ENCODE assay signal across 19 cellular contexts in genomic region chr14:65354715-65355114, GRCh38. TPM values are rescaled to one million over a fixed set of nuclear protein-coding genes. Genes with fewer than 3 reads are reported as not detected.
A peak's percentile ranks its signal among the peaks of the same experiment; 100 is the strongest.
DNase-seq lines count a peak whose midpoint lies in the region; ATAC-seq, FAIRE-seq and TF ChIP-seq lines count a peak whose summit lies in the region.
"Had no signal": no experiment of that assay in that cellular context is flagged by ENCODE, and none has a peak within 500 bp of the region (broad histone marks: within the 10 kb centered on the region; RNA-seq: fewer than 3 reads in every experiment).

No MANE protein-coding gene starts in this region.

- no peaks in the 10 kb centered on the region for H3K9me3 Mint-ChIP-seq in activated naive CD8-positive, alpha-beta T cell treated with anti-CD3 and anti-CD28 coated beads, Interleukin-2, amount 10 ng/mL, durations not matched to agents 7 days and 5 days
- no peaks in the 10 kb centered on the region for H3K9me3 Mint-ChIP-seq in activated naive CD8-positive, alpha-beta T cell treated with anti-CD3 and anti-CD28 coated beads, Interleukin-2, amount 50 U/mL, for 24 hours
- no peaks in the 10 kb centered on the region for H3K9me3 Mint-ChIP-seq in activated T-helper 17 cell treated with anti-CD3 and anti-CD28 coated beads, Interleukin-2, amount 50 U/mL, for 72 hours
- H3K9me3 Mint-ChIP-seq: activated naive CD4-positive, alpha-beta T cell treated with anti-CD3 and anti-CD28 coated beads, Interleukin-2, amount 50 U/mL, for 72 hours; naive B cell had no signal

- no peaks in the 10 kb centered on the region for H3K36me3 ChIP-seq in GM12878 (ENCODE audit: control insufficient read depth in 2 of 2, insufficient read depth in 2 of 2, low read length in 1 of 2)
- no peaks in the 10 kb centered on the region for H3K36me3 ChIP-seq in stomach
- H3K36me3 ChIP-seq: brain microvascular endothelial cell, thoracic aorta had no signal

- no peak for ATAC-seq in activated naive CD8-positive, alpha-beta T cell treated with anti-CD3 and anti-CD28 coated beads, Interleukin-2, amount 10 ng/mL, durations not matched to agents 7 days and 5 days (ENCODE audit: low read depth)
- ATAC-seq in activated naive CD8-positive, alpha-beta T cell treated with anti-CD3 and anti-CD28 coated beads, Interleukin-2, amount 50 U/mL, for 24 hours: no peak
- ATAC-seq in GM12878 (no peak), left colon (peak; percentile 34), HG03139 (IDR thresholded peaks at IDR 0.05; ENCODE audit: unreplicated experiment) (no peak)
- no peak for ATAC-seq in activated T-helper 17 cell treated with anti-CD3 and anti-CD28 coated beads, Interleukin-2, amount 50 U/mL, for 72 hours (replicated peaks)
- ATAC-seq: activated naive CD4-positive, alpha-beta T cell treated with anti-CD3 and anti-CD28 coated beads, Interleukin-2, amount 50 U/mL, for 72 hours had no signal

- POLR2A ChIA-PET in activated naive CD8-positive, alpha-beta T cell treated with anti-CD3 and anti-CD28 coated beads, Interleukin-2, amount 10 ng/mL, durations not matched to agents 7 days and 5 days (lab: Charles Lee): interaction anchor here (0.8 kb wide), 1 partner anchor 11 kb away, joined by 7 read pairs; no protein-coding TSS in a partner anchor
- POLR2A ChIA-PET in GM12878 (lab: Charles Lee): interaction anchor here (0.6 to 4.0 kb wide), 4 partner anchors 20 to 37 kb away, joined by 3 to 29 read pairs (median 4); no protein-coding TSS in a partner anchor

- TF ChIP-seq RAD21 in GM12878 (IDR thresholded peaks at IDR 0.05; ENCODE audit: insufficient read depth, low read depth, low read length): no peak

- intact Hi-C loops in GM12878 (cut with micrococcal nuclease; ENCODE audit: unreplicated experiment) (loop anchor here (1.0 to 5.0 kb wide), 4 partner anchors 36 to 187 kb away; no protein-coding TSS in a partner anchor), left colon (cut with DNase I, micrococcal nuclease) (no loop called here), stomach (cut with DNase I; ENCODE audit: low total_unique reads) (no loop called here)

- no peak for DNase-seq in activated naive CD8-positive, alpha-beta T cell treated with anti-CD3 and anti-CD28 coated beads, Interleukin-2, amount 10 ng/mL, durations not matched to agents 7 days and 5 days
- DNase-seq in activated naive CD8-positive, alpha-beta T cell treated with anti-CD3 and anti-CD28 coated beads, Interleukin-2, amount 50 U/mL, for 24 hours: no peak
- no peak for DNase-seq in GM12878 (ENCODE audit: low read depth, low spot score)
- no peak for DNase-seq in left colon
- peak; percentile 83 for DNase-seq in stomach
- no peak for DNase-seq in NCI-H146 treated with DMSO at 0.1 percent for 48 hours (lab: John Stamatoyannopoulos, UW; ENCODE audit: unreplicated experiment)
- DNase-seq: activated CD4-positive, alpha-beta T cell treated with anti-CD3 and anti-CD28 coated beads, Interleukin-2, amount 50 U/mL, for 4 hours; brain microvascular endothelial cell; dermis blood vessel endothelial cell; DMS 273 treated with DMSO at 0.1 percent for 48 hours; naive B cell; NCI-H1417 treated with DMSO at 0.1 percent for 48 hours; NCI-H748 treated with DMSO at 0.1 percent for 48 hours had no signal

- SMC1A ChIA-PET in GM12878 (lab: Charles Lee; ENCODE audit: uncharacterized antibody, unreplicated experiment): interaction anchor here (0.7 to 11.3 kb wide), 18 partner anchors 12 to 186 kb away, joined by 3 to 135 read pairs (median 4); no protein-coding TSS in a partner anchor

- H3K9me3 ChIP-seq in GM12878 (replicated peaks; ENCODE audit: control insufficient read depth, insufficient read depth, low read length) (no peaks in the 10 kb centered on the region; the same call in 2 of the 3 replicates), stomach (no peaks in the 10 kb centered on the region)
- H3K9me3 ChIP-seq: thoracic aorta had no signal

- TF ChIP-seq POLR2A in GM12878 (IDR thresholded peaks at IDR 0.05; ENCODE audit: low read depth, low read length): no peak
- no peak for TF ChIP-seq POLR2A in stomach (IDR thresholded peaks at IDR 0.05)

- H3K4me2 ChIP-seq in GM12878 (ENCODE audit: control insufficient read depth, insufficient read depth): no peak overlapping the region; the same call in 1 of the 2 replicates

- H3K36me3 Mint-ChIP-seq in activated naive CD8-positive, alpha-beta T cell treated with anti-CD3 and anti-CD28 coated beads, Interleukin-2, amount 10 ng/mL, durations not matched to agents 7 days and 5 days: peaks cover 40% of the 10 kb centered on the region
- H3K36me3 Mint-ChIP-seq in activated naive CD8-positive, alpha-beta T cell treated with anti-CD3 and anti-CD28 coated beads, Interleukin-2, amount 50 U/mL, for 24 hours (ENCODE audit: low read depth): peaks cover 39% of the 10 kb centered on the region
- peaks cover 6% of the 10 kb centered on the region for H3K36me3 Mint-ChIP-seq in activated T-helper 17 cell treated with anti-CD3 and anti-CD28 coated beads, Interleukin-2, amount 50 U/mL, for 72 hours (ENCODE audit: low read depth)
- H3K36me3 Mint-ChIP-seq: naive B cell had no signal

- in situ Hi-C loops in GM12878 (cut with MboI): no loop called here

- H3K9ac ChIP-seq in GM12878 (ENCODE audit: control insufficient read depth, insufficient read depth, low read length): no peak overlapping the region

- H3K27ac Mint-ChIP-seq in activated naive CD8-positive, alpha-beta T cell treated with anti-CD3 and anti-CD28 coated beads, Interleukin-2, amount 10 ng/mL, durations not matched to agents 7 days and 5 days: peak overlapping the region; percentile 50
- no peak overlapping the region for H3K27ac Mint-ChIP-seq in activated naive CD8-positive, alpha-beta T cell treated with anti-CD3 and anti-CD28 coated beads, Interleukin-2, amount 50 U/mL, for 24 hours
- no peak overlapping the region for H3K27ac Mint-ChIP-seq in activated T-helper 17 cell treated with anti-CD3 and anti-CD28 coated beads, Interleukin-2, amount 50 U/mL, for 72 hours

- peak overlapping the region; percentile 65 for H3K27ac ChIP-seq in GM12878 (ENCODE audit: control insufficient read depth, insufficient read depth)
- peak overlapping the region; percentile 85 to 91 (median 86) for H3K27ac ChIP-seq in stomach
- H3K27ac ChIP-seq: brain microvascular endothelial cell, thoracic aorta had no signal

- H3K4me1 ChIP-seq in GM12878 (ENCODE audit: control insufficient read depth, insufficient read depth, low read length) (peaks cover 68% of the 10 kb centered on the region), stomach (peaks cover 21 to 52% (median 40%) of the 10 kb centered on the region in 4 donors)

- H4K20me1 ChIP-seq in GM12878 (ENCODE audit: control insufficient read depth, insufficient read depth): no peaks in the 10 kb centered on the region

- CTCF ChIA-PET in GM12878 (lab: Yijun Ruan, JAX): interaction anchor here (0.7 to 3.3 kb wide), 9 partner anchors 34 to 191 kb away, joined by 3 to 25 read pairs (median 4); no protein-coding TSS in a partner anchor

- no peak for TF ChIP-seq EP300 in GM12878 (IDR thresholded peaks at IDR 0.05; ENCODE audit: borderline replicate concordance in 1 of 2, control insufficient read depth in 1 of 2, low read depth in 2 of 2, low read length in 2 of 2)
- no peak for TF ChIP-seq EP300 in stomach (IDR thresholded peaks at IDR 0.05)

- BruUV-seq in GM12878 (replicated peaks; lab: Mats Ljungman, UMichigan): no TSS peak

- H3K4me3 Mint-ChIP-seq in activated naive CD8-positive, alpha-beta T cell treated with anti-CD3 and anti-CD28 coated beads, Interleukin-2, amount 10 ng/mL, durations not matched to agents 7 days and 5 days: no peak overlapping the region
- H3K4me3 Mint-ChIP-seq in activated naive CD8-positive, alpha-beta T cell treated with anti-CD3 and anti-CD28 coated beads, Interleukin-2, amount 50 U/mL, for 24 hours: no peak overlapping the region
- H3K4me3 Mint-ChIP-seq in activated T-helper 17 cell treated with anti-CD3 and anti-CD28 coated beads, Interleukin-2, amount 50 U/mL, for 72 hours: no peak overlapping the region
- H3K4me3 Mint-ChIP-seq: naive B cell had no signal

- no peak for TF ChIP-seq CTCF in GM12878 (IDR thresholded peaks at IDR 0.05 in 2 of 3, conservative IDR thresholded peaks at IDR 0.05 in 1 of 3; ENCODE audit: control insufficient read depth in 2 of 3, extremely low read depth in 1 of 3, insufficient read depth in 1 of 3, low read depth in 3 of 3, low read length in 3 of 3)
- TF ChIP-seq CTCF in stomach (IDR thresholded peaks at IDR 0.05): no peak

- WGBS in GM12878 (ENCODE audit: insufficient coverage, insufficient replicate concordance, low lambda C conversion rate, missing lambda C conversion rate): 60% methylated on average over 4 of the region's 4 CpGs
- WGBS in stomach, 5 donors: 32 to 70% (median 45%) methylated on average over 4 of the region's 4 CpGs

- H3K4me3 ChIP-seq in GM12878: no peak overlapping the region
- no peak overlapping the region for H3K4me3 ChIP-seq in stomach
- H3K4me3 ChIP-seq: thoracic aorta had no signal

- H3K79me2 ChIP-seq in GM12878 (ENCODE audit: control insufficient read depth, insufficient read depth, low read length): no peaks in the 10 kb centered on the region; the same call in none of the 2 replicates

- H3K4me1 Mint-ChIP-seq in activated naive CD8-positive, alpha-beta T cell treated with anti-CD3 and anti-CD28 coated beads, Interleukin-2, amount 10 ng/mL, durations not matched to agents 7 days and 5 days: peaks cover 57% of the 10 kb centered on the region
- H3K4me1 Mint-ChIP-seq in activated naive CD8-positive, alpha-beta T cell treated with anti-CD3 and anti-CD28 coated beads, Interleukin-2, amount 50 U/mL, for 24 hours: peaks cover 59% of the 10 kb centered on the region
- peaks cover 24% of the 10 kb centered on the region for H3K4me1 Mint-ChIP-seq in activated T-helper 17 cell treated with anti-CD3 and anti-CD28 coated beads, Interleukin-2, amount 50 U/mL, for 72 hours

- no peak overlapping the region for H2AFZ ChIP-seq in GM12878 (ENCODE audit: control insufficient read depth, low read depth, low read length)

- H3K27me3 ChIP-seq in GM12878 (replicated peaks in 1 of 2; ENCODE audit: control insufficient read depth in 2 of 2, insufficient read depth in 2 of 2, low read length in 1 of 2) (no peaks in the 10 kb centered on the region), stomach (no peaks in the 10 kb centered on the region)
- H3K27me3 ChIP-seq: brain microvascular endothelial cell had no signal

- no peak for FAIRE-seq in GM12878 (lab: Jason Lieb, UNC)
- FAIRE-seq: A204.1, RCC 7860 had no signal

- RAD21 ChIA-PET in GM12878 (lab: Charles Lee; ENCODE audit: unreplicated experiment): interaction anchor here (0.7 to 8.9 kb wide), 13 partner anchors 11 to 148 kb away, joined by 3 to 91 read pairs (median 6); no protein-coding TSS in a partner anchor

- H3K27me3 Mint-ChIP-seq in activated naive CD8-positive, alpha-beta T cell treated with anti-CD3 and anti-CD28 coated beads, Interleukin-2, amount 10 ng/mL, durations not matched to agents 7 days and 5 days: no peaks in the 10 kb centered on the region
- no peaks in the 10 kb centered on the region for H3K27me3 Mint-ChIP-seq in activated naive CD8-positive, alpha-beta T cell treated with anti-CD3 and anti-CD28 coated beads, Interleukin-2, amount 50 U/mL, for 24 hours
- H3K27me3 Mint-ChIP-seq in activated T-helper 17 cell treated with anti-CD3 and anti-CD28 coated beads, Interleukin-2, amount 50 U/mL, for 72 hours: no peaks in the 10 kb centered on the region
- H3K27me3 Mint-ChIP-seq: naive B cell had no signal

RNA-seq across cellular contexts. Expression of gene FUT8, which starts 57.8 kb away (rescaled TPM):
- 10 to 100 TPM; 82.7 to 86.4 TPM for total RNA-seq in activated naive CD8-positive, alpha-beta T cell treated with anti-CD3 and anti-CD28 coated beads, Interleukin-2, amount 10 ng/mL, durations not matched to agents 7 days and 5 days
- total RNA-seq in GM12878 (2013; cell fraction: nucleolus; rRNA removed): 130 and 133 TPM in 2 replicates
- 82.3 and 85.5 TPM in 2 replicates for total RNA-seq in GM12878 (2014; rRNA removed)
- total RNA-seq in GM12878 (2014; rRNA removed; fragmentation: Illumina TruSeq; extraction: Trizol): 86.3 and 88.7 TPM in 2 replicates
- 106 and 107 TPM in 2 replicates for total RNA-seq in GM12878 (2021)
- polyA plus RNA-seq in GM12878 (2011; ENCODE audit: low read depth): 20.9 TPM
- 21.3 and 24.2 TPM in 2 replicates for polyA plus RNA-seq in GM12878 (2011; rRNA removed)
- polyA plus RNA-seq in GM12878 (2011; cell fraction: cytosol; rRNA removed): 12.5 and 19.7 TPM in 2 replicates
- polyA plus RNA-seq in GM12878 (2011; cell fraction: nucleus; rRNA removed): 10.7 and 11.2 TPM in 2 replicates
- polyA plus RNA-seq in GM12878 (2012): 20.4 and 34.4 TPM in 2 replicates
- 74.1 and 88.8 TPM in 2 replicates for polyA plus RNA-seq in GM12878 (2014; fragmentation: Illumina TruSeq; extraction: Trizol)
- polyA plus RNA-seq in GM12878 (2014; fragmentation: Nextera tagmentation; extraction: Ambion mirVana): 10 to 100 TPM; 25.0 to 45.6 TPM
- 47.5 and 50.1 TPM in 2 replicates for polyA plus RNA-seq in GM12878 (2014; rRNA removed)
- polyA plus RNA-seq in GM12878 (2016; fragmentation: Nextera tagmentation; extraction: Ambion mirVana): 10 to 100 TPM; 64.2 to 68.3 TPM
- 29.7 and 42.8 TPM in 2 replicates for polyA minus RNA-seq in GM12878 (2011; rRNA and poly(A)+ RNA removed)
- polyA minus RNA-seq in GM12878 (2011; cell fraction: cytosol; rRNA and poly(A)+ RNA removed): 9.6 and 9.9 TPM in 2 replicates
- 31.3 and 55.2 TPM in 2 replicates for polyA minus RNA-seq in GM12878 (2011; cell fraction: nucleus; rRNA and poly(A)+ RNA removed)
- 10 to 100 TPM; 22.3 to 27.8 TPM for total RNA-seq in left colon
- total RNA-seq in stomach: 100 to 1,000 TPM in 2 of 5 donors, 10 to 100 TPM in 3; 25.5 to 175 (median 95.5) TPM
- polyA plus RNA-seq in stomach: 10 to 100 TPM; 17.4 to 24.3 (median 20.0) TPM
- total RNA-seq in activated T-helper 17 cell treated with anti-CD3 and anti-CD28 coated beads, Interleukin-2, amount 50 U/mL, for 72 hours: 10 to 100 TPM; 50.3 to 89.9 TPM
